14 cellular contexts compared by ENCODE assay signal in genomic region chr7:136857573-136857972, GRCh38. TPM values are rescaled to one million over a fixed set of nuclear protein-coding genes. Genes with fewer than 3 reads are reported as not detected.
DNase-seq lines count a peak whose midpoint lies in the region; ATAC-seq, FAIRE-seq and TF ChIP-seq lines count a peak whose summit lies in the region.
"Had no signal": no experiment of that assay in that cellular context is flagged by ENCODE, and none has a peak within 500 bp of the region (broad histone marks: within the 10 kb centered on the region; RNA-seq: fewer than 3 reads in every experiment).

No MANE protein-coding gene starts in this region.

- no peak overlapping the region for H3K23ac ChIP-seq in H1 (ENCODE audit: insufficient read length)

- 75% methylated on average over 3 of the region's 3 CpGs; no CpG with 5 or more reads in 1 of the 2 experiments for WGBS in H1 (ENCODE audit: extremely low coverage in 1 of 2, insufficient coverage in 1 of 2, insufficient read length in 1 of 2, insufficient replicate concordance in 2 of 2, low coverage in 1 of 2, low lambda C conversion rate in 2 of 2, missing lambda C conversion rate in 1 of 2), 2 experiments
- WGBS in sigmoid colon, 2 donors, result 43 to 50% methylated on average over 3 of the region's 3 CpGs

- no peak overlapping the region for H2AK5ac ChIP-seq in H1 (ENCODE audit: low read depth, low read length)

- CTCF ChIA-PET in H1 (lab: Charles Lee; ENCODE audit: partially characterized antibody), result no interaction called here

- intact Hi-C loops in cardiac septum (cut with DNase I) (no loop called here), sigmoid colon (cut with DNase I) (no loop called here), left lung (cut with DNase I) (no loop called here)

- no peak for ATAC-seq in left lung
- no peak for ATAC-seq in GM18502 (IDR thresholded peaks at IDR 0.05; ENCODE audit: poor library complexity, unreplicated experiment)
- ATAC-seq: left colon had no signal

- no peak overlapping the region for H2BK20ac ChIP-seq in H1 (ENCODE audit: low read length)

- H3K4me3 ChIP-seq in cardiac muscle cell (no peak overlapping the region), H1 (ENCODE audit: extremely low read depth in 1 of 4, insufficient read depth in 2 of 4, low read depth in 3 of 4, low read length in 4 of 4) (no peak overlapping the region), sigmoid colon (no peak overlapping the region), left lung (no peak overlapping the region)

- FAIRE-seq in H1 (lab: Jason Lieb, UNC), result peak; percentile 28
- FAIRE-seq: colon, frontal cortex had no signal

- H3K4ac ChIP-seq in H1 (replicated peaks; ENCODE audit: insufficient read length, low read depth, low read length), result no peak overlapping the region

- no peak overlapping the region for H2BK12ac ChIP-seq in H1 (ENCODE audit: low read depth, low read length)

- TF ChIP-seq CTCF in cardiac muscle cell (IDR thresholded peaks at IDR 0.05; ENCODE audit: low read depth, low read length), result no peak
- no peak for TF ChIP-seq CTCF in H1 (IDR thresholded peaks at IDR 0.05; ENCODE audit: control extremely low read depth in 1 of 3, insufficient read depth in 1 of 3, low read depth in 1 of 3, low read length in 3 of 3)
- TF ChIP-seq CTCF in sigmoid colon (IDR thresholded peaks at IDR 0.05), result no peak
- TF ChIP-seq CTCF in left lung (IDR thresholded peaks at IDR 0.05), result no peak

- no peak overlapping the region for H3K18ac ChIP-seq in H1 (ENCODE audit: extremely low read depth, low read length)

- no peak overlapping the region for H4K8ac ChIP-seq in H1 (ENCODE audit: extremely low read depth, insufficient read depth, low read length)

- H3K27ac ChIP-seq in cardiac muscle cell (no peak overlapping the region), H1 (ENCODE audit: low read depth, low read length) (no peak overlapping the region), sigmoid colon (no peak overlapping the region), left lung (no peak overlapping the region)

- no peak for TF ChIP-seq RAD21 in H1 (IDR thresholded peaks at IDR 0.05 in 1 of 2, conservative IDR thresholded peaks at IDR 0.05 in 1 of 2; ENCODE audit: low read depth in 2 of 2, low read length in 2 of 2)

- TF ChIP-seq POLR2A in H1 (IDR thresholded peaks at IDR 0.05; ENCODE audit: control extremely low read depth in 1 of 2, low read depth in 2 of 2, low read length in 2 of 2) (no peak), sigmoid colon (IDR thresholded peaks at IDR 0.05) (no peak)

- no peak overlapping the region for H2BK15ac ChIP-seq in H1 (ENCODE audit: low read length)

- no peak overlapping the region for H3K4me2 ChIP-seq in H1 (ENCODE audit: insufficient read depth in 1 of 2, low read depth in 2 of 2, low read length in 2 of 2)

- H3K9ac ChIP-seq in H1 (replicated peaks in 1 of 4; ENCODE audit: extremely low read depth in 1 of 4, low read depth in 3 of 4, low read length in 3 of 4), result no peak overlapping the region

- POLR2A ChIA-PET in H1 (lab: Charles Lee; ENCODE audit: partially characterized antibody), result no interaction called here

- no peaks in the 10 kb centered on the region for H3K79me2 ChIP-seq in H1 (ENCODE audit: control insufficient read depth in 1 of 2, insufficient read depth in 2 of 2, low read length in 2 of 2)

- DNase-seq in cardiac muscle cell (ENCODE audit: low read depth in 1 of 2, low spot score in 1 of 2) (peak; percentile 57 to 67), cardiac septum (ENCODE audit: low spot score) (no peak), RKO (ENCODE audit: low spot score) (peak; percentile 69), H1 (ENCODE audit: low read depth in 1 of 2, low spot score in 2 of 2) (no peak), stromal cell of bone marrow (ENCODE audit: low read depth) (peak; percentile 17), sigmoid colon (no peak), left lung (no peak)
- DNase-seq: activated CD4-positive, alpha-beta T cell treated with anti-CD3 and anti-CD28 coated beads for 48 hours; activated effector memory CD4-positive, alpha-beta T cell treated with anti-CD3 and anti-CD28 coated beads, Interleukin-2, amount 50 U/mL, for 16 hours; left colon; NCI-H524 had no signal

- H3K4me1 ChIP-seq in cardiac muscle cell (ENCODE audit: low read depth), result peaks cover 3% of the 10 kb centered on the region
- no peaks in the 10 kb centered on the region for H3K4me1 ChIP-seq in H1 (replicated peaks in 1 of 4; ENCODE audit: control insufficient read depth in 3 of 4, insufficient read depth in 4 of 4, low read length in 3 of 4)
- H3K4me1 ChIP-seq in sigmoid colon, result peaks cover 0 to 10% (median 5%) of the 10 kb centered on the region in 4 donors
- no peaks in the 10 kb centered on the region for H3K4me1 ChIP-seq in left lung

- TF ChIP-seq EP300 in H1 (IDR thresholded peaks at IDR 0.05; ENCODE audit: borderline replicate concordance in 1 of 2, low read depth in 2 of 2, low read length in 2 of 2), result no peak
- no peak for TF ChIP-seq EP300 in sigmoid colon (IDR thresholded peaks at IDR 0.05)

- no peak overlapping the region for H4K5ac ChIP-seq in H1 (ENCODE audit: insufficient read length, low read depth, low read length)

- H3K79me1 ChIP-seq in H1 (ENCODE audit: low read depth, low read length), result no peaks in the 10 kb centered on the region

- no peak overlapping the region for H2BK5ac ChIP-seq in H1 (ENCODE audit: low read depth, low read length)

- no peak overlapping the region for H3K14ac ChIP-seq in H1 (ENCODE audit: insufficient read length)

- no peaks in the 10 kb centered on the region for H4K20me1 ChIP-seq in H1 (replicated peaks in 1 of 2; ENCODE audit: control insufficient read depth in 1 of 2, insufficient read depth in 2 of 2, low read length in 2 of 2)

- H2BK120ac ChIP-seq in H1 (replicated peaks; ENCODE audit: low read depth, low read length), result no peak overlapping the region

- H3K36me3 ChIP-seq in cardiac muscle cell (no peaks in the 10 kb centered on the region), H1 (ENCODE audit: control insufficient read depth in 2 of 4, insufficient read depth in 4 of 4, low read length in 3 of 4) (no peaks in the 10 kb centered on the region), sigmoid colon (no peaks in the 10 kb centered on the region), left lung (no peaks in the 10 kb centered on the region)

- H4K91ac ChIP-seq in H1 (replicated peaks; ENCODE audit: insufficient read length, low read length), result no peak overlapping the region

- H3K56ac ChIP-seq in H1 (replicated peaks; ENCODE audit: insufficient read length, low read depth, low read length), result no peak overlapping the region

- H2AFZ ChIP-seq in H1 (ENCODE audit: low read length), result no peak overlapping the region

- no peaks in the 10 kb centered on the region for H3K23me2 ChIP-seq in H1 (ENCODE audit: low read depth, low read length)

- H3K9me3 ChIP-seq in cardiac muscle cell (ENCODE audit: low read depth) (no peaks in the 10 kb centered on the region), H1 (ENCODE audit: insufficient read depth in 2 of 2, low read depth in 1 of 2, low read length in 1 of 2) (no peaks in the 10 kb centered on the region), sigmoid colon (no peaks in the 10 kb centered on the region), left lung (no peaks in the 10 kb centered on the region)

- H3K27me3 ChIP-seq in cardiac muscle cell (no peaks in the 10 kb centered on the region), H1 (replicated peaks in 1 of 4; ENCODE audit: control insufficient read depth in 3 of 4, extremely low read depth in 1 of 4, insufficient read depth in 3 of 4, low read length in 3 of 4) (no peaks in the 10 kb centered on the region), sigmoid colon (no peaks in the 10 kb centered on the region), left lung (no peaks in the 10 kb centered on the region)

TF ChIP-seq in H1, 55 proteins besides CTCF, POLR2A, EP300 and RAD21:
- TF ChIP-seq TEAD4 (IDR thresholded peaks at IDR 0.05; ENCODE audit: low read depth, low read length) (peak; percentile 84), SIN3A (conservative IDR thresholded peaks at IDR 0.05 in 1 of 2, IDR thresholded peaks at IDR 0.05 in 1 of 2; ENCODE audit: low read depth in 1 of 2, low read length in 2 of 2) (peak; percentile 83 to 96; a peak in 2 of 4 replicates), HDAC2 (IDR thresholded peaks at IDR 0.05; ENCODE audit: borderline replicate concordance in 1 of 2, low read depth in 2 of 2, low read length in 2 of 2) (peak; percentile 22 to 42; a peak in 1 of 4 replicates), RBBP5 (IDR thresholded peaks at IDR 0.05; ENCODE audit: borderline replicate concordance, low read depth, low read length) (no peak), TCF12 (IDR thresholded peaks at IDR 0.05; ENCODE audit: low read depth, low read length) (no peak), TAF7 (optimal IDR thresholded peaks at IDR 0.05; ENCODE audit: borderline replicate concordance, low read depth, low read length) (peak; percentile 42), YY1 (IDR thresholded peaks at IDR 0.05; ENCODE audit: low read depth, low read length) (peak; percentile 67; the same call in 1 of the 2 replicates)
- TF ChIP-seq, protein P1, sequence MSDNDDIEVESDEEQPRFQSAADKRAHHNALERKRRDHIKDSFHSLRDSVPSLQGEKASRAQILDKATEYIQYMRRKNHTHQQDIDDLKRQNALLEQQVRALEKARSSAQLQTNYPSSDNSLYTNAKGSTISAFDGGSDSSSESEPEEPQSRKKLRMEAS (IDR thresholded peaks at IDR 0.05), result no peak

RNA-seq across cellular contexts. Expression of gene CHRM2, which starts 10.9 kb away (rescaled TPM):
- 75.3 and 79.8 TPM in 2 replicates for total RNA-seq in cardiac muscle cell
- 25.3 and 37.5 TPM in 2 replicates for polyA plus RNA-seq in cardiac muscle cell
- 83.7 TPM for total RNA-seq in cardiac septum
- total RNA-seq in H1 (2021; fragmentation: NEBNext Ultra II Directional; extraction: Animal tissue kit (Norgen Biotek cat#: 25700)), result 0.17 and 0.33 TPM in 2 replicates
- polyA plus RNA-seq in H1 (2011; rRNA removed), result 0.20 and 0.32 TPM in 2 replicates
- polyA plus RNA-seq in H1 (2011; cell fraction: cytosol; rRNA removed), result 0.10 TPM
- polyA plus RNA-seq in H1 (2011; cell fraction: nucleus; rRNA removed), result 0.43 TPM
- polyA plus RNA-seq in H1 (2012, experiment 1 of 2), result 0.05 to 0.19 TPM (median 0.12 TPM) in 3 of 4 replicates, not detected in the other
- polyA plus RNA-seq in H1 (2012, experiment 2 of 2), result 0.07 TPM
- polyA plus RNA-seq in H1 (2013, experiment 1 of 2), result 0.08 TPM
- 0.07 TPM for polyA plus RNA-seq in H1 (2013, experiment 2 of 2)
- polyA minus RNA-seq in H1 (2011; rRNA and poly(A)+ RNA removed), result 0.25 and 0.49 TPM in 2 replicates
- not detected for polyA minus RNA-seq in H1 (2011; cell fraction: cytosol; rRNA and poly(A)+ RNA removed)
- 1.6 TPM for polyA minus RNA-seq in H1 (2011; cell fraction: nucleus; rRNA and poly(A)+ RNA removed)
- total RNA-seq in sigmoid colon, result 100 to 1,000 TPM in 2 of 4 donors, 10 to 100 TPM in 2; 94.8 to 121 (median 100) TPM
- 1 to 10 TPM in 1 of 3 donors, under 1 TPM in 1, not detected in 1; under 0.01 to 4.7 TPM for polyA plus RNA-seq in sigmoid colon
- total RNA-seq in left lung, result under 1 TPM; 0.63 to 0.96 TPM

Comparison
In these comparisons a context has a peak if more than half of its experiments do, and no peak if none do; other contexts are left out.
1. DNase-seq: peak in cardiac muscle cell (2 of 2), RKO (single experiment) and stromal cell of bone marrow (single experiment); none in cardiac septum (single experiment), H1 (0 of 2), sigmoid colon (single experiment) and left lung (0 of 2).
2. RNA of gene CHRM2, which starts 10.9 kb away (total RNA-seq): 94.8 to 121 TPM in sigmoid colon, 83.7 TPM in cardiac septum (single experiment) and 75.3 to 79.8 TPM in cardiac muscle cell; 0.63 to 0.96 TPM in left lung and 0.17 to 0.33 TPM in H1; every median in the first group is over 10 times any median in the second.